Comparison of ENCODE assay signal across 26 cellular contexts in genomic region chr3:124659175-124659574, GRCh38.
"Had no signal": no experiment of that assay in that cellular context is flagged by ENCODE, and none has a peak within 500 bp of the region (broad histone marks: within the 10 kb centered on the region; RNA-seq: fewer than 3 reads in every experiment).

No MANE protein-coding gene starts in this region.

- ATAC-seq: left colon; left lung; lower lobe of right lung; pancreas; right cardiac atrium; stimulated activated effector memory CD8-positive, alpha-beta T cell treated with anti-CD3 and anti-CD28 coated beads, Interleukin-12 subunit alpha, Interleukin-12 subunit beta, amount 100 ng/mL, for 72 hours; upper lobe of right lung had no signal

- H3K27me3 ChIP-seq: left lung, pancreas, sigmoid colon, spleen, suprapubic skin, tibial artery, upper lobe of right lung had no signal

- H3K4me3 ChIP-seq: left lung, lower lobe of right lung, pancreas, prostate gland, sigmoid colon, spleen, suprapubic skin, thoracic aorta, tibial artery, upper lobe of right lung had no signal

- H3K36me3 ChIP-seq: prostate gland, sigmoid colon, upper lobe of right lung had no signal

- FAIRE-seq: islet of Langerhans, kidney, pancreas, small intestine had no signal

- DNase-seq: hippocampal formation; kidney; left colon; left lung; lower lobe of right lung; mammary epithelial cell; mesenchymal stem cell; naive B cell; natural killer cell; pancreas; posterior cingulate gyrus; retina; right cardiac atrium; sigmoid colon; small intestine; spleen; stimulated activated CD4-positive, alpha-beta T cell treated with anti-CD3 and anti-CD28 coated beads, Interleukin-4, amount 100 ng/mL, for 24 hours; stimulated activated naive CD4-positive, alpha-beta T cell; tibial artery; trophoblast cell; upper lobe of right lung had no signal

- H3K9me3 ChIP-seq: left lung, lower lobe of right lung, pancreas, prostate gland, sigmoid colon, spleen, suprapubic skin, thoracic aorta, tibial artery, upper lobe of right lung had no signal

- H3K4me1 ChIP-seq: left lung, lower lobe of right lung, prostate gland, suprapubic skin, tibial artery, upper lobe of right lung had no signal

- H3K27ac ChIP-seq: left lung, lower lobe of right lung, pancreas, prostate gland, sigmoid colon, spleen, suprapubic skin, thoracic aorta, tibial artery, upper lobe of right lung had no signal
